In the genomic region with DNA sequence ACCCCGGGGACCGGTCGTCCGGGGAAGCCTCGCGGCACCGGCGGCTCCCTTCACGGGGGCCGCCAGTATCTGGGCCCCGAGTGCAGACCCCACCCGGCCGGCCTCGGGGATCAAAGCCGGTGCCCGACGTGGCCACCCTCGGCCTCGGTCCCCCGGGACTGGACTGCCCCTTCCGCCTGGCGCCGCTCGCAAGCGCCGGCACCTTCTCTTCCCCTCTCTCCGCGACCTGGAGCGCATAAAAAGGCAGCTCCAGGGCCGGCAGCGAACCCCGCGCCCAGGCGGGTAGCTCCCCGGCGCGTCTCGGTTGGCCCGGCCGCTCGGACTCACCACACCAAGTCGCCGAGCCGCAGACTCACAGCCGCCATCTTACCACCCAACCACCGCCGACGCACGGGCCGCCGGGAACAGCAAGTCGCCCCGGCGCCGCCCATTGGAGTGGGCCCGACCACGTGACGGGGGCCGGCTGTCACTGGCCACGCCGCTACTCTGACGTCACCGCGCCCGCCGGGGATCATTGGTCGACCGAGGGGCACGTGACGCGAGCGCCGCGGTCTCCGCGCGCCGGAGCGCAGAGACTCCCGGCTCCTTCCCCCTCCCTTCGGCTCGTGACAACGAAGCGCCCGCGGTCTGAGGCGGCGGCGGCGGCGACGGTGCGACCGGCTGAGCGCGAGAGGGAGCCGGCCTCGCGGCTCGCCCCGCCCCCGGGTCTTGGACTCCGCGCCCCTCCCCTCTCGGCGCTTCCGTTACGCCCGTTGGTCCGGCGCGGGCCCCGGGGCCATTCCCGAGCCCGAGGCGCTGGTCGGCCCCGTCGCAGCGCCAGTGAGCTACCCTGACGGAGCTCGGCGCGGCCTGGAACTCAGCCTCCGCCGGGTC, we compare ENCODE assay signal across 1 cellular context.
TF ChIP-seq lines count a peak whose summit lies in the region.

A gene (minus strand): TSS at position 388 of the 873 bp plus-strand sequence. CDS start 23 bp downstream, at position 365.
A gene with protein sequence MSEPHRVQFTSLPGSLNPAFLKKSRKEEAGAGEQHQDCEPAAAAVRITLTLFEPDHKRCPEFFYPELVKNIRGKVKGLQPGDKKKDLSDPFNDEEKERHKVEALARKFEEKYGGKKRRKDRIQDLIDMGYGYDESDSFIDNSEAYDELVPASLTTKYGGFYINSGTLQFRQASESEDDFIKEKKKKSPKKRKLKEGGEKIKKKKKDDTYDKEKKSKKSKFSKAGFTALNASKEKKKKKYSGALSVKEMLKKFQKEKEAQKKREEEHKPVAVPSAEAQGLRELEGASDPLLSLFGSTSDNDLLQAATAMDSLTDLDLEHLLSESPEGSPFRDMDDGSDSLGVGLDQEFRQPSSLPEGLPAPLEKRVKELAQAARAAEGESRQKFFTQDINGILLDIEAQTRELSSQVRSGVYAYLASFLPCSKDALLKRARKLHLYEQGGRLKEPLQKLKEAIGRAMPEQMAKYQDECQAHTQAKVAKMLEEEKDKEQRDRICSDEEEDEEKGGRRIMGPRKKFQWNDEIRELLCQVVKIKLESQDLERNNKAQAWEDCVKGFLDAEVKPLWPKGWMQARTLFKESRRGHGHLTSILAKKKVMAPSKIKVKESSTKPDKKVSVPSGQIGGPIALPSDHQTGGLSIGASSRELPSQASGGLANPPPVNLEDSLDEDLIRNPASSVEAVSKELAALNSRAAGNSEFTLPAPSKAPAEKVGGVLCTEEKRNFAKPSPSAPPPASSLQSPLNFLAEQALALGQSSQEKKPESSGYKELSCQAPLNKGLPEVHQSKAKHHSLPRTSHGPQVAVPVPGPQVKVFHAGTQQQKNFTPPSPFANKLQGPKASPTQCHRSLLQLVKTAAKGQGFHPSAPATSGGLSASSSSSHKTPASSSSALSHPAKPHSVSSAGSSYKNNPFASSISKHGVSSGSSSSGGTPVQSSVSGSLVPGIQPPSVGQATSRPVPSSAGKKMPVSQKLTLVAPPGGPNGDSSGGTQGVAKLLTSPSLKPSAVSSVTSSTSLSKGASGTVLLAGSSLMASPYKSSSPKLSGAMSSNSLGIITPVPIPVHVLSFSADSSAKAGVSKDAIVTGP (N-terminal part only) (plus strand): TSS at position 581 of the 873 bp plus-strand sequence. CDS start 5,437 bp downstream, outside the sequence.

TF ChIP-seq in HepG2, 621 proteins besides CTCF, POLR2A, EP300 and RAD21 (continued from another document and continues in another):
- TF ChIP-seq, protein P1, sequence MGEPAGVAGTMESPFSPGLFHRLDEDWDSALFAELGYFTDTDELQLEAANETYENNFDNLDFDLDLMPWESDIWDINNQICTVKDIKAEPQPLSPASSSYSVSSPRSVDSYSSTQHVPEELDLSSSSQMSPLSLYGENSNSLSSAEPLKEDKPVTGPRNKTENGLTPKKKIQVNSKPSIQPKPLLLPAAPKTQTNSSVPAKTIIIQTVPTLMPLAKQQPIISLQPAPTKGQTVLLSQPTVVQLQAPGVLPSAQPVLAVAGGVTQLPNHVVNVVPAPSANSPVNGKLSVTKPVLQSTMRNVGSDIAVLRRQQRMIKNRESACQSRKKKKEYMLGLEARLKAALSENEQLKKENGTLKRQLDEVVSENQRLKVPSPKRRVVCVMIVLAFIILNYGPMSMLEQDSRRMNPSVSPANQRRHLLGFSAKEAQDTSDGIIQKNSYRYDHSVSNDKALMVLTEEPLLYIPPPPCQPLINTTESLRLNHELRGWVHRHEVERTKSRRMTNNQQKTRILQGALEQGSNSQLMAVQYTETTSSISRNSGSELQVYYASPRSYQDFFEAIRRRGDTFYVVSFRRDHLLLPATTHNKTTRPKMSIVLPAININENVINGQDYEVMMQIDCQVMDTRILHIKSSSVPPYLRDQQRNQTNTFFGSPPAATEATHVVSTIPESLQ (CRISPR knock-in tag; conservative IDR thresholded peaks at IDR 0.05), result no peak
- TF ChIP-seq KLF16 (CRISPR knock-in tag; IDR thresholded peaks at IDR 0.05) (no peak), PHF21A (CRISPR knock-in tag; IDR thresholded peaks at IDR 0.05) (no peak), SATB2 (CRISPR knock-in tag; IDR thresholded peaks at IDR 0.05) (no peak; the same call in 1 of the 2 replicates), TMF1 (CRISPR knock-in tag; IDR thresholded peaks at IDR 0.05; ENCODE audit: low read depth) (no peak), NFKBIZ (CRISPR knock-in tag; IDR thresholded peaks at IDR 0.05) (no peak), ZNF703 (CRISPR knock-in tag; IDR thresholded peaks at IDR 0.05; ENCODE audit: borderline replicate concordance) (no peak), MLLT10 (CRISPR knock-in tag; IDR thresholded peaks at IDR 0.05) (no peak), SALL2 (CRISPR knock-in tag; IDR thresholded peaks at IDR 0.05) (no peak; the same call in none of the 2 replicates), NCOA2 (CRISPR knock-in tag; IDR thresholded peaks at IDR 0.05) (no peak), TAF1 (CRISPR knock-in tag; IDR thresholded peaks at IDR 0.05) (peak; percentile 93), ZNF274 (CRISPR knock-in tag; IDR thresholded peaks at IDR 0.05) (no peak), RELA (CRISPR knock-in tag; IDR thresholded peaks at IDR 0.05) (no peak), CBX2 (IDR thresholded peaks at IDR 0.05; ENCODE audit: low read depth, low read length) (no peak), CBX2 (CRISPR knock-in tag; IDR thresholded peaks at IDR 0.05; ENCODE audit: low read depth) (no peak), MTF2 (CRISPR knock-in tag; IDR thresholded peaks at IDR 0.05; ENCODE audit: borderline replicate concordance) (no peak), NBN (conservative IDR thresholded peaks at IDR 0.05) (no peak), ZNF207 (IDR thresholded peaks at IDR 0.05; ENCODE audit: borderline replicate concordance) (no peak), PAF1 (CRISPR knock-in tag; IDR thresholded peaks at IDR 0.05) (no peak), ZNF333 (CRISPR knock-in tag; IDR thresholded peaks at IDR 0.05; ENCODE audit: borderline replicate concordance) (no peak), ZNF709 (CRISPR knock-in tag; IDR thresholded peaks at IDR 0.05) (peak; percentile 61), DR1 (CRISPR knock-in tag; IDR thresholded peaks at IDR 0.05) (peak; percentile 60), ZSCAN30 (CRISPR knock-in tag; IDR thresholded peaks at IDR 0.05) (no peak), MAFK (conservative IDR thresholded peaks at IDR 0.05 in 1 of 2, IDR thresholded peaks at IDR 0.05 in 1 of 2; ENCODE audit: low read length in 2 of 2) (no peak)
- TF ChIP-seq, protein P2, sequence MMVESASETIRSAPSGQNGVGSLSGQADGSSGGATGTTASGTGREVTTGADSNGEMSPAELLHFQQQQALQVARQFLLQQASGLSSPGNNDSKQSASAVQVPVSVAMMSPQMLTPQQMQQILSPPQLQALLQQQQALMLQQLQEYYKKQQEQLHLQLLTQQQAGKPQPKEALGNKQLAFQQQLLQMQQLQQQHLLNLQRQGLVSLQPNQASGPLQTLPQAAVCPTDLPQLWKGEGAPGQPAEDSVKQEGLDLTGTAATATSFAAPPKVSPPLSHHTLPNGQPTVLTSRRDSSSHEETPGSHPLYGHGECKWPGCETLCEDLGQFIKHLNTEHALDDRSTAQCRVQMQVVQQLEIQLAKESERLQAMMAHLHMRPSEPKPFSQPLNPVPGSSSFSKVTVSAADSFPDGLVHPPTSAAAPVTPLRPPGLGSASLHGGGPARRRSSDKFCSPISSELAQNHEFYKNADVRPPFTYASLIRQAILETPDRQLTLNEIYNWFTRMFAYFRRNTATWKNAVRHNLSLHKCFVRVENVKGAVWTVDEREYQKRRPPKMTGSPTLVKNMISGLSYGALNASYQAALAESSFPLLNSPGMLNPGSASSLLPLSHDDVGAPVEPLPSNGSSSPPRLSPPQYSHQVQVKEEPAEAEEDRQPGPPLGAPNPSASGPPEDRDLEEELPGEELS (CRISPR knock-in tag; IDR thresholded peaks at IDR 0.05), result no peak; the same call in 1 of the 2 replicates
- TF ChIP-seq, protein P3, sequence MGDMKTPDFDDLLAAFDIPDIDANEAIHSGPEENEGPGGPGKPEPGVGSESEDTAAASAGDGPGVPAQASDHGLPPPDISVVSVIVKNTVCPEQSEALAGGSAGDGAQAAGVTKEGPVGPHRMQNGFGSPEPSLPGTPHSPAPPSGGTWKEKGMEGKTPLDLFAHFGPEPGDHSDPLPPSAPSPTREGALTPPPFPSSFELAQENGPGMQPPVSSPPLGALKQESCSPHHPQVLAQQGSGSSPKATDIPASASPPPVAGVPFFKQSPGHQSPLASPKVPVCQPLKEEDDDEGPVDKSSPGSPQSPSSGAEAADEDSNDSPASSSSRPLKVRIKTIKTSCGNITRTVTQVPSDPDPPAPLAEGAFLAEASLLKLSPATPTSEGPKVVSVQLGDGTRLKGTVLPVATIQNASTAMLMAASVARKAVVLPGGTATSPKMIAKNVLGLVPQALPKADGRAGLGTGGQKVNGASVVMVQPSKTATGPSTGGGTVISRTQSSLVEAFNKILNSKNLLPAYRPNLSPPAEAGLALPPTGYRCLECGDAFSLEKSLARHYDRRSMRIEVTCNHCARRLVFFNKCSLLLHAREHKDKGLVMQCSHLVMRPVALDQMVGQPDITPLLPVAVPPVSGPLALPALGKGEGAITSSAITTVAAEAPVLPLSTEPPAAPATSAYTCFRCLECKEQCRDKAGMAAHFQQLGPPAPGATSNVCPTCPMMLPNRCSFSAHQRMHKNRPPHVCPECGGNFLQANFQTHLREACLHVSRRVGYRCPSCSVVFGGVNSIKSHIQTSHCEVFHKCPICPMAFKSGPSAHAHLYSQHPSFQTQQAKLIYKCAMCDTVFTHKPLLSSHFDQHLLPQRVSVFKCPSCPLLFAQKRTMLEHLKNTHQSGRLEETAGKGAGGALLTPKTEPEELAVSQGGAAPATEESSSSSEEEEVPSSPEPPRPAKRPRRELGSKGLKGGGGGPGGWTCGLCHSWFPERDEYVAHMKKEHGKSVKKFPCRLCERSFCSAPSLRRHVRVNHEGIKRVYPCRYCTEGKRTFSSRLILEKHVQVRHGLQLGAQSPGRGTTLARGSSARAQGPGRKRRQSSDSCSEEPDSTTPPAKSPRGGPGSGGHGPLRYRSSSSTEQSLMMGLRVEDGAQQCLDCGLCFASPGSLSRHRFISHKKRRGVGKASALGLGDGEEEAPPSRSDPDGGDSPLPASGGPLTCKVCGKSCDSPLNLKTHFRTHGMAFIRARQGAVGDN (CRISPR knock-in tag; IDR thresholded peaks at IDR 0.05), result peak; percentile 66
- TF ChIP-seq, protein P4, sequence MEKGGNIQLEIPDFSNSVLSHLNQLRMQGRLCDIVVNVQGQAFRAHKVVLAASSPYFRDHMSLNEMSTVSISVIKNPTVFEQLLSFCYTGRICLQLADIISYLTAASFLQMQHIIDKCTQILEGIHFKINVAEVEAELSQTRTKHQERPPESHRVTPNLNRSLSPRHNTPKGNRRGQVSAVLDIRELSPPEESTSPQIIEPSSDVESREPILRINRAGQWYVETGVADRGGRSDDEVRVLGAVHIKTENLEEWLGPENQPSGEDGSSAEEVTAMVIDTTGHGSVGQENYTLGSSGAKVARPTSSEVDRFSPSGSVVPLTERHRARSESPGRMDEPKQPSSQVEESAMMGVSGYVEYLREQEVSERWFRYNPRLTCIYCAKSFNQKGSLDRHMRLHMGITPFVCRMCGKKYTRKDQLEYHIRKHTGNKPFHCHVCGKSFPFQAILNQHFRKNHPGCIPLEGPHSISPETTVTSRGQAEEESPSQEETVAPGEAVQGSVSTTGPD (CRISPR knock-in tag; IDR thresholded peaks at IDR 0.05), result no peak
- TF ChIP-seq, protein P5, sequence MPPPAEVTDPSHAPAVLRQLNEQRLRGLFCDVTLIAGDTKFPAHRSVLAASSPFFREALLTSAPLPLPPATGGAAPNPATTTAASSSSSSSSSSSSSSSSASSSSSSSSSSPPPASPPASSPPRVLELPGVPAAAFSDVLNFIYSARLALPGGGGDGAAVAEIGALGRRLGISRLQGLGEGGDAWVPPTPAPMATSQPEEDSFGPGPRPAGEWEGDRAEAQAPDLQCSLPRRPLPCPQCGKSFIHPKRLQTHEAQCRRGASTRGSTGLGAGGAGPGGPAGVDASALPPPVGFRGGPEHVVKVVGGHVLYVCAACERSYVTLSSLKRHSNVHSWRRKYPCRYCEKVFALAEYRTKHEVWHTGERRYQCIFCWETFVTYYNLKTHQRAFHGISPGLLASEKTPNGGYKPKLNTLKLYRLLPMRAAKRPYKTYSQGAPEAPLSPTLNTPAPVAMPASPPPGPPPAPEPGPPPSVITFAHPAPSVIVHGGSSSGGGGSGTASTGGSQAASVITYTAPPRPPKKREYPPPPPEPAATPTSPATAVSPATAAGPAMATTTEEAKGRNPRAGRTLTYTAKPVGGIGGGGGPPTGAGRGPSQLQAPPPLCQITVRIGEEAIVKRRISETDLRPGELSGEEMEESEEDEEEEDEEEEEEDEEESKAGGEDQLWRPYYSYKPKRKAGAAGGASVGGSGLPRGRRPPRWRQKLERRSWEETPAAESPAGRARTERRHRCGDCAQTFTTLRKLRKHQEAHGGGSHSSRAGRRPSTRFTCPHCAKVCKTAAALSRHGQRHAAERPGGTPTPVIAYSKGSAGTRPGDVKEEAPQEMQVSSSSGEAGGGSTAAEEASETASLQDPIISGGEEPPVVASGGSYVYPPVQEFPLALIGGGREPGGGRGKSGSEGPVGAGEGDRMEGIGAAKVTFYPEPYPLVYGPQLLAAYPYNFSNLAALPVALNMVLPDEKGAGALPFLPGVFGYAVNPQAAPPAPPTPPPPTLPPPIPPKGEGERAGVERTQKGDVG (CRISPR knock-in tag; IDR thresholded peaks at IDR 0.05; ENCODE audit: borderline replicate concordance), result no peak; the same call in 1 of the 2 replicates
- TF ChIP-seq, protein P6, sequence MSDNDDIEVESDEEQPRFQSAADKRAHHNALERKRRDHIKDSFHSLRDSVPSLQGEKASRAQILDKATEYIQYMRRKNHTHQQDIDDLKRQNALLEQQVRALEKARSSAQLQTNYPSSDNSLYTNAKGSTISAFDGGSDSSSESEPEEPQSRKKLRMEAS (IDR thresholded peaks at IDR 0.05), result peak; percentile 82
- TF ChIP-seq, protein P7, sequence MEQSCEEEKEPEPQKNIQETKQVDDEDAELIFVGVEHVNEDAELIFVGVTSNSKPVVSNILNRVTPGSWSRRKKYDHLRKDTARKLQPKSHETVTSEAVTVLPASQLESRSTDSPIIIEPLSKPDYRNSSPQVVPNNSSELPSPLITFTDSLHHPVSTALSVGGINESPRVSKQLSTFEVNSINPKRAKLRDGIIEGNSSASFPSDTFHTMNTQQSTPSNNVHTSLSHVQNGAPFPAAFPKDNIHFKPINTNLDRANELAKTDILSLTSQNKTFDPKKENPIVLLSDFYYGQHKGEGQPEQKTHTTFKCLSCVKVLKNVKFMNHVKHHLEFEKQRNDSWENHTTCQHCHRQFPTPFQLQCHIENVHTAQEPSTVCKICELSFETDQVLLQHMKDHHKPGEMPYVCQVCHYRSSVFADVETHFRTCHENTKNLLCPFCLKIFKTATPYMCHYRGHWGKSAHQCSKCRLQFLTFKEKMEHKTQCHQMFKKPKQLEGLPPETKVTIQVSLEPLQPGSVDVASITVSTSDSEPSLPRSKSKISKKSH (CRISPR knock-in tag; IDR thresholded peaks at IDR 0.05; ENCODE audit: borderline replicate concordance), result peak; percentile 53; the same call in 1 of the 2 replicates
- TF ChIP-seq, protein P8, sequence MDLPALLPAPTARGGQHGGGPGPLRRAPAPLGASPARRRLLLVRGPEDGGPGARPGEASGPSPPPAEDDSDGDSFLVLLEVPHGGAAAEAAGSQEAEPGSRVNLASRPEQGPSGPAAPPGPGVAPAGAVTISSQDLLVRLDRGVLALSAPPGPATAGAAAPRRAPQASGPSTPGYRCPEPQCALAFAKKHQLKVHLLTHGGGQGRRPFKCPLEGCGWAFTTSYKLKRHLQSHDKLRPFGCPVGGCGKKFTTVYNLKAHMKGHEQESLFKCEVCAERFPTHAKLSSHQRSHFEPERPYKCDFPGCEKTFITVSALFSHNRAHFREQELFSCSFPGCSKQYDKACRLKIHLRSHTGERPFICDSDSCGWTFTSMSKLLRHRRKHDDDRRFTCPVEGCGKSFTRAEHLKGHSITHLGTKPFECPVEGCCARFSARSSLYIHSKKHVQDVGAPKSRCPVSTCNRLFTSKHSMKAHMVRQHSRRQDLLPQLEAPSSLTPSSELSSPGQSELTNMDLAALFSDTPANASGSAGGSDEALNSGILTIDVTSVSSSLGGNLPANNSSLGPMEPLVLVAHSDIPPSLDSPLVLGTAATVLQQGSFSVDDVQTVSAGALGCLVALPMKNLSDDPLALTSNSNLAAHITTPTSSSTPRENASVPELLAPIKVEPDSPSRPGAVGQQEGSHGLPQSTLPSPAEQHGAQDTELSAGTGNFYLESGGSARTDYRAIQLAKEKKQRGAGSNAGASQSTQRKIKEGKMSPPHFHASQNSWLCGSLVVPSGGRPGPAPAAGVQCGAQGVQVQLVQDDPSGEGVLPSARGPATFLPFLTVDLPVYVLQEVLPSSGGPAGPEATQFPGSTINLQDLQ (CRISPR knock-in tag; IDR thresholded peaks at IDR 0.05), result no peak
